Comparison of ENCODE assay signal across 9 cellular contexts in the genomic region with DNA sequence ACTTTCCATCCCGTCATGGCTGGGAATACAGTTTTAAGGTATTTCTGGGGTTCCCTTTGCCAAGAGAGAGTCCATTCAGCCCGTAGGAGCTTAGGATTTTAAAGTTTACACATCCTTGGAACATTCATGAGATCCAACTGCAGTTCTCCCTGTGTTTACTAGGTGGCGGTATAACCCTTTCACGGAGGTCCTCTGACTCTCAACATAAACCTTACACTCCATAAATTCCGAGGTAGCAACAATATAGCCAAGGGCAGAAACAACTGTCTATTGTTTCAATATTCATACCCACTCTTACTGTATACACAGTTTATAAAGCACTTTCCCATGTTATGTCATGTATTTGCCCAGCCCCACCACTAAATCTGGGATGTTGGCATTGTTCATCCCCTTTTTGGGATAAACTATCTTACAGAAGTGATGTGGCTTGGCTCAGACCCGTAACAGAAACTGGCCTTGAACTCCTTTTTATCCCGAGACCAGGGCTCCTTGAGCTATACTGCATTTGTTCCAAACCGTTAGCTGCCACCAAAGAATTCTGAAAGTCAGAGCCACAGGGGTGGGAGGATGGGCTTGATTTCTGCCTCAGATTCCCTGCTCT.
A peak's percentile ranks its signal among the peaks of the same experiment; 100 is the strongest.
DNase-seq lines count a peak whose midpoint lies in the region; ATAC-seq, FAIRE-seq and TF ChIP-seq lines count a peak whose summit lies in the region.
"Had no signal": no experiment of that assay in that cellular context is flagged by ENCODE, and none has a peak within 500 bp of the region (broad histone marks: within the 10 kb centered on the region; RNA-seq: fewer than 3 reads in every experiment).

No MANE protein-coding gene starts in this region.

- TF ChIP-seq CTCF in body of pancreas (IDR thresholded peaks at IDR 0.05) (peak; percentile 48 to 72 (median 65)), keratinocyte (optimal IDR thresholded peaks at IDR 0.05 in 1 of 3, IDR thresholded peaks at IDR 0.05 in 1 of 3, conservative IDR thresholded peaks at IDR 0.05 in 1 of 3; ENCODE audit: extremely low read depth in 1 of 3, insufficient read depth in 2 of 3, low read length in 3 of 3) (peak; percentile 75 to 90 (median 87)), tibial artery (IDR thresholded peaks at IDR 0.05) (peak; percentile 32 to 44)

- H3K9me3 ChIP-seq in body of pancreas (no peaks in the 10 kb centered on the region), keratinocyte (ENCODE audit: control insufficient read depth, low read depth, low read length) (no peaks in the 10 kb centered on the region), tibial artery (no peaks in the 10 kb centered on the region)
- H3K9me3 ChIP-seq: BLaER1 treated with 17β-estradiol and CSF1 and Interleukin-3, amounts not matched to agents 10 nM and 100 nM had no signal

- dilution Hi-C loops in keratinocyte (cut with MboI; ENCODE audit: extremely low pct_ligation_motif_present, low sequenced_read_pairs), result no loop called here

- no peak overlapping the region for H3K27ac ChIP-seq in body of pancreas
- H3K27ac ChIP-seq in keratinocyte (ENCODE audit: control insufficient read depth, insufficient read depth, low read length), result no peak overlapping the region
- no peak overlapping the region for H3K27ac ChIP-seq in tibial artery
- H3K27ac ChIP-seq: BLaER1 treated with 17β-estradiol and CSF1 and Interleukin-3, amounts not matched to agents 10 nM and 100 nM had no signal

- no peak overlapping the region for H2AFZ ChIP-seq in keratinocyte (ENCODE audit: control insufficient read depth, low read length)

- TF ChIP-seq POLR2A in body of pancreas (IDR thresholded peaks at IDR 0.05), result no peak

- H3K9me1 ChIP-seq in keratinocyte (ENCODE audit: control insufficient read depth, extremely low read depth, insufficient read depth, low read length), result no peaks in the 10 kb centered on the region

- WGBS in body of pancreas, 2 donors, result 5 to 8% methylated on average over 8 of the region's 8 CpGs

- DNase-seq in NCI-H1092 treated with DMSO at 0.1 percent for 48 hours (lab: John Stamatoyannopoulos, UW), result peak; percentile 20
- no peak for DNase-seq in NCI-H1092 (lab: John Stamatoyannopoulos, UW)
- peak; percentile 11 to 67 for DNase-seq in NCI-H526 (lab: John Stamatoyannopoulos, UW)
- DNase-seq in body of pancreas, result peak in 2 of 4 donors; percentile 15 to 19
- peak; percentile 4 for DNase-seq in keratinocyte (ENCODE audit: low read depth, low spot score)
- no peak for DNase-seq in tibial artery
- no peak for DNase-seq in GOT3 (lab: John Stamatoyannopoulos, UW)

- no peak overlapping the region for H3K4me2 ChIP-seq in keratinocyte (ENCODE audit: control insufficient read depth, extremely low read depth, insufficient read depth, low read depth, low read length)
- H3K4me2 ChIP-seq: BLaER1 treated with 17β-estradiol and CSF1 and Interleukin-3, amounts not matched to agents 10 nM and 100 nM had no signal

- FAIRE-seq in keratinocyte (lab: Jason Lieb, UNC), result peak; percentile 64

- H3K4me1 ChIP-seq in body of pancreas (no peaks in the 10 kb centered on the region), keratinocyte (ENCODE audit: control insufficient read depth, extremely low read depth, insufficient read depth, low read length) (no peaks in the 10 kb centered on the region), tibial artery (no peaks in the 10 kb centered on the region)

- intact Hi-C loops in body of pancreas (cut with DNase I), result no loop called here
- intact Hi-C loops in tibial artery (cut with DNase I; ENCODE audit: low total_unique reads), result no loop called here

- H3K36me3 ChIP-seq in body of pancreas (replicated peaks in 1 of 2; ENCODE audit: insufficient read depth in 1 of 2, low read depth in 2 of 2), result no peaks in the 10 kb centered on the region
- H3K36me3 ChIP-seq in keratinocyte (ENCODE audit: control insufficient read depth in 2 of 2, extremely low read depth in 1 of 2, insufficient read depth in 2 of 2, low read length in 2 of 2), result no peaks in the 10 kb centered on the region
- H3K36me3 ChIP-seq in tibial artery, result no peaks in the 10 kb centered on the region
- H3K36me3 ChIP-seq: BLaER1 treated with 17β-estradiol and CSF1 and Interleukin-3, amounts not matched to agents 10 nM and 100 nM had no signal

- no peaks in the 10 kb centered on the region for H4K20me1 ChIP-seq in keratinocyte (ENCODE audit: control insufficient read depth, extremely low read depth, insufficient read depth, low read length)
- H4K20me1 ChIP-seq: BLaER1 treated with 17β-estradiol and CSF1 and Interleukin-3, amounts not matched to agents 10 nM and 100 nM had no signal

- no peak overlapping the region for H3K9ac ChIP-seq in keratinocyte (ENCODE audit: control insufficient read depth, extremely low read depth, insufficient read depth, low read length)
- H3K9ac ChIP-seq: BLaER1 treated with 17β-estradiol and CSF1 and Interleukin-3, amounts not matched to agents 10 nM and 100 nM had no signal

- H3K4me3 ChIP-seq in body of pancreas (no peak overlapping the region), keratinocyte (ENCODE audit: control insufficient read depth in 2 of 3, extremely low read depth in 1 of 3, insufficient read depth in 2 of 3, low read depth in 1 of 3, low read length in 3 of 3) (no peak overlapping the region), tibial artery (no peak overlapping the region)
- H3K4me3 ChIP-seq: BLaER1 treated with 17β-estradiol and CSF1 and Interleukin-3, amounts not matched to agents 10 nM and 100 nM had no signal

- no peaks in the 10 kb centered on the region for H3K27me3 ChIP-seq in body of pancreas
- no peaks in the 10 kb centered on the region for H3K27me3 ChIP-seq in keratinocyte (ENCODE audit: control insufficient read depth, extremely low read depth, insufficient read depth, low read length)
- H3K27me3 ChIP-seq in tibial artery, result no peaks in the 10 kb centered on the region
- H3K27me3 ChIP-seq: BLaER1 treated with 17β-estradiol and CSF1 and Interleukin-3, amounts not matched to agents 10 nM and 100 nM had no signal

- ATAC-seq in HG03354 (IDR thresholded peaks at IDR 0.05; ENCODE audit: poor library complexity, severe bottlenecking, unreplicated experiment), result peak; percentile 68
- ATAC-seq in body of pancreas, result no peak

- H3K79me2 ChIP-seq in keratinocyte (ENCODE audit: control insufficient read depth, insufficient read depth, low read length), result no peaks in the 10 kb centered on the region

Comparison
In these comparisons a context has a peak if more than half of its experiments do, and no peak if none do; other contexts are left out.
1. DNase-seq: peak in NCI-H1092 treated with DMSO at 0.1 percent for 48 hours (single experiment), NCI-H526 (2 of 2) and keratinocyte (single experiment); none in NCI-H1092 (single experiment), tibial artery (0 of 2) and GOT3 (single experiment).
2. Peak in every context shown above with its lines, with median percentiles within 50 percentile points of each other: CTCF ChIP-seq.